ENCODE assay signal across 8 cellular contexts in the genomic region with DNA sequence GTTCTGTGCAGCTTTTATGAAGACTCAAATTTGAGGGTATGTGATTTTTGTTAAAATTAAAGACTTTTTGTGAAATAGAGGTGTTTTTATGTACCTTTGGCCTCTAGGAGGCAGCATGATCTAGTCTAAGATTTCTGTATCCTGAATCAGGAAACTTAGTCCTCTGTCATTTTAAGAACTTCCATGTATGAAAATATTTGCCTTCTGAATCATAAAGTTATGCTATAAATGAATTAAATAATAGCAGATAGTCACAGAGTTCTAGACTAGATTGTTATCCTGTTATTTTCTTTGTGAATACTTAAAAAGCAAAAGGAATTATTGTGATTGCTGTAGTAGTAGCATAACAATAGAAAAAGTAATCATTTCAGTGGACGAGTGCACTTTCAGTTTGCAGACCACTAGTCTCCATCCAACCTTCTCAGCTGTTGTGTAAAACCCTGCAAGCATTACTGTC. TPM values are rescaled to one million over a fixed set of nuclear protein-coding genes. Genes with fewer than 3 reads are reported as not detected.
DNase-seq lines count a peak whose midpoint lies in the region; ATAC-seq, FAIRE-seq and TF ChIP-seq lines count a peak whose summit lies in the region.

No MANE protein-coding gene starts in this region.

- H3K4me3 ChIP-seq in kidney (ENCODE audit: low read length in 2 of 2) (peak overlapping the region; percentile 45 to 60), stomach smooth muscle (ENCODE audit: low read length in 2 of 2) (peak overlapping the region; percentile 59 to 65)

- H3K9ac ChIP-seq in kidney (ENCODE audit: low read length in 2 of 2) (peak overlapping the region; percentile 22 to 41), stomach smooth muscle (ENCODE audit: low read length in 2 of 2) (peak overlapping the region; percentile 3 to 29)

- ATAC-seq in HG03378 (IDR thresholded peaks at IDR 0.05; ENCODE audit: unreplicated experiment), result peak; percentile 70

- in situ Hi-C loops in T47D (cut with HindIII; ENCODE audit: low pct_unique_long_range_greater_than_20kb, low sequenced_read_pairs), result no loop called here

- H3K36me3 ChIP-seq in kidney (ENCODE audit: control insufficient read depth in 1 of 2, insufficient read depth in 2 of 2, low read length in 2 of 2) (no peaks in the 10 kb centered on the region), stomach smooth muscle (ENCODE audit: control insufficient read depth in 2 of 2, insufficient read depth in 2 of 2, low read length in 2 of 2) (no peaks in the 10 kb centered on the region)

- H3K4me1 ChIP-seq in kidney (ENCODE audit: control insufficient read depth in 1 of 2, insufficient read depth in 1 of 2, low read depth in 1 of 2, low read length in 2 of 2), result peaks cover 9 to 24% of the 10 kb centered on the region in 2 donors
- H3K4me1 ChIP-seq in stomach smooth muscle (ENCODE audit: control insufficient read depth, insufficient read depth, low read length), result no peaks in the 10 kb centered on the region

- H3K9me3 ChIP-seq in kidney (ENCODE audit: control insufficient read depth in 1 of 2, low read length in 2 of 2) (no peaks in the 10 kb centered on the region), stomach smooth muscle (ENCODE audit: control insufficient read depth in 2 of 2, low read length in 2 of 2) (no peaks in the 10 kb centered on the region)

- TF ChIP-seq CTCF in kidney (IDR thresholded peaks at IDR 0.05; ENCODE audit: borderline replicate concordance, extremely low read depth, insufficient read depth), result peak; percentile 65

- peak; percentile 98 for FAIRE-seq in kidney (lab: Jason Lieb, UNC)

- H3K27ac ChIP-seq in kidney (ENCODE audit: low read depth in 2 of 2, low read length in 2 of 2) (peak overlapping the region in 1 of 2 donors; percentile 41), stomach smooth muscle (ENCODE audit: low read length) (no peak overlapping the region)

- intact Hi-C loops in kidney (cut with DNase I), result loop anchor here (10.0 kb wide), 1 partner anchor 199 kb away; no protein-coding TSS in a partner anchor

- no peaks in the 10 kb centered on the region for H3K27me3 ChIP-seq in stomach smooth muscle (ENCODE audit: control insufficient read depth in 1 of 2, insufficient read depth in 2 of 2, low read length in 2 of 2)

- DNase-seq in DMS79 treated with DMSO at 0.1 percent for 48 hours (lab: John Stamatoyannopoulos, UW) (peak; percentile 41), DMS79 (lab: John Stamatoyannopoulos, UW) (no peak), NCI-H82 (lab: John Stamatoyannopoulos, UW) (peak; percentile 80), T47D (ENCODE audit: low read depth in 1 of 2, low spot score in 1 of 2) (peak; percentile 41 to 65), kidney (no peak)
- DNase-seq in activated T-cell treated with anti-CD3 and anti-CD28 coated beads, Interleukin-2, amount 50 U/mL, for 1 hour, result no peak

RNA-seq across cellular contexts. Expression of a gene that starts 56.3 kb away (rescaled TPM):
- 55.5 TPM for total RNA-seq in kidney
- 4.9 TPM for polyA plus RNA-seq in kidney (ENCODE audit: insufficient read depth, low read depth, low replicate concordance)

Comparison
In these comparisons a context has a peak if more than half of its experiments do, and no peak if none do; other contexts are left out.
1. DNase-seq: peak in DMS79 treated with DMSO at 0.1 percent for 48 hours (single experiment), NCI-H82 (single experiment) and T47D (2 of 2); none in DMS79 (single experiment), kidney (single experiment) and activated T-cell treated with anti-CD3 and anti-CD28 coated beads, Interleukin-2, amount 50 U/mL, for 1 hour (single experiment).